15 cellular contexts compared by ENCODE assay signal in genomic region chr20:58113706-58114105, GRCh38.
"Had no signal": no experiment of that assay in that cellular context is flagged by ENCODE, and none has a peak within 500 bp of the region (broad histone marks: within the 10 kb centered on the region; RNA-seq: fewer than 3 reads in every experiment).

No MANE protein-coding gene starts in this region.

- ATAC-seq: left lung had no signal

- H3K36me3 ChIP-seq: left lung, ovary, sigmoid colon, vagina had no signal

- DNase-seq: activated CD4-positive, alpha-beta T cell treated with anti-CD3 and anti-CD28 coated beads for 1 hour; activated CD4-positive, alpha-beta T cell treated with anti-CD3 and anti-CD28 coated beads, Interleukin-2, amount 50 U/mL, for 48 hours; activated gamma-delta T cell; activated naive CD8-positive, alpha-beta T cell treated with anti-CD3 and anti-CD28 coated beads for 36 hours; activated T-cell treated with anti-CD3 and anti-CD28 coated beads, Interleukin-2, amount 50 U/mL, for 48 hours; dorsolateral prefrontal cortex; left lung; ovary; sigmoid colon; stimulated activated CD4-positive, alpha-beta T cell treated with anti-CD3 and anti-CD28 coated beads, Interleukin-2, amount 100 ng/mL, for 48 hours; T-helper 2 cell had no signal

- H3K4me3 ChIP-seq: left lung, ovary, sigmoid colon, vagina had no signal

- H3K4me1 Mint-ChIP-seq: activated naive CD8-positive, alpha-beta T cell treated with anti-CD3 and anti-CD28 coated beads for 36 hours had no signal

- H3K36me3 Mint-ChIP-seq: activated naive CD8-positive, alpha-beta T cell treated with anti-CD3 and anti-CD28 coated beads for 36 hours had no signal

- H3K9me3 Mint-ChIP-seq: activated naive CD8-positive, alpha-beta T cell treated with anti-CD3 and anti-CD28 coated beads for 36 hours had no signal

- FAIRE-seq: islet of Langerhans had no signal

- H3K4me3 Mint-ChIP-seq: activated naive CD8-positive, alpha-beta T cell treated with anti-CD3 and anti-CD28 coated beads for 36 hours; neural crest cell; stimulated activated naive CD8-positive, alpha-beta T cell treated with anti-CD3 and anti-CD28 coated beads, Interleukin-15, Interleukin-2, amounts not matched to agents 100 ng/mL and 50 ng/mL, for 24 hours had no signal

- H3K27ac Mint-ChIP-seq: activated naive CD8-positive, alpha-beta T cell treated with anti-CD3 and anti-CD28 coated beads for 36 hours; stimulated activated naive CD8-positive, alpha-beta T cell treated with anti-CD3 and anti-CD28 coated beads, Interleukin-15, Interleukin-2, amounts not matched to agents 100 ng/mL and 50 ng/mL, for 24 hours had no signal

- H3K27me3 ChIP-seq: ovary, sigmoid colon, vagina had no signal
